ENCODE assay signal across 8 cellular contexts in the genomic region with DNA sequence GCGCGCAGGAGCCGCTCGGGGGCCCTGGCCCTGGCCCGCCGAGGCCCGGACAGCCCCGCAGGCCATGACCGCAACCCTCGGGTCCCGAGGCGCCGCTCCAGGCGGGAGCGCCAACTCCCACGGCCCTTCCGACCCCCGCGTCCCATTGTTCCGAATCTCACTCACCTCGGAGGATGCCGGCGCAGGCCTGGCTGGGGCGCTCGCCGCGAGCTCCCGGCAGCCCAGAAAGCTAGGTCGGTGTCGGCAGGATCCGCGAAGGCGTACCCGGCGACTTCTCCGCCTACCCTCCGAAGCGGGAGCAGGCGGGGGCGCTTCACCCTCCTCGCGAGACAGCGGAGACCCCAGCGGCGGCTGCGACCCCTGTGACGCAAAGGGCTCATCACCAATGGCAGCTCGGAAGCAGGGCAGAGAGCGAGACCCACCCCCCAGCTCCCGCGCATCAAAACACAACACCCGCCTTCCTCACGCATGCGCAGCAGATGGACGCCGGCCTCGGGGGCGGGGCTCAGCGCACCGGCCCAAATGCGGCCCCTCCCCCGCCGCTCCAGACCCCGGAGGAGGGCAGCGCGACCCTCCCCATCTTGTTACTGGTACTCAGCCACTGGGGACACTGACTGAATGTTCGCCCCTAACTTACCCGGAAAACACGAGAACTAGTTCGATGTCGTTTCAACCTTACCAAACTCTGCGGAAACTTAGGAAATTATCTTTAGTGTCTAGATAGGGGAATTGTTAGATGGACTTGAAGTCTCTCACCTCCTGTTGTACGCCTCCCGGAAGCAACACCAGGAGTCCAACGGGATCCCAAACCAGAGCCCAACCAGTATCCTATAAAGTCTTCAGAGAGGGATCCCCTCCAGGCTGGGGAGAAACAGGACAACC. TPM values are rescaled to one million over a fixed set of nuclear protein-coding genes. Genes with fewer than 3 reads are reported as not detected.
DNase-seq lines count a peak whose midpoint lies in the region; ATAC-seq and TF ChIP-seq lines count a peak whose summit lies in the region.

No MANE protein-coding gene starts in this region.

- no peaks in the 10 kb centered on the region for H3K27me3 Mint-ChIP-seq in activated CD4-positive, alpha-beta T cell treated with anti-CD3 and anti-CD28 coated beads, Interleukin-2, amount 10 ng/mL, durations not matched to agents 24 days and 14 days

- peaks cover 36% of the 10 kb centered on the region for H3K4me1 ChIP-seq in BLaER1

- H3K4me2 ChIP-seq in BLaER1 = peak overlapping the region; percentile 81

- H3K36me3 Mint-ChIP-seq in activated CD4-positive, alpha-beta T cell treated with anti-CD3 and anti-CD28 coated beads, Interleukin-2, amount 10 ng/mL, durations not matched to agents 24 days and 14 days (ENCODE audit: low read depth) = peaks cover 20% of the 10 kb centered on the region

- peak overlapping the region; percentile 90 for H3K27ac ChIP-seq in BLaER1
- peak overlapping the region; percentile 80 to 94 for H3K27ac ChIP-seq in coronary artery

- intact Hi-C loops in activated CD4-positive, alpha-beta T cell treated with anti-CD3 and anti-CD28 coated beads, Interleukin-2, amount 10 ng/mL, durations not matched to agents 24 days and 14 days (cut with micrococcal nuclease) = loop anchor here (1.0 kb wide), 3 partner anchors 25 to 450 kb away; partner anchors contain the start of genes APTX and RIGI

- H3K27me3 ChIP-seq in BLaER1 = no peaks in the 10 kb centered on the region

- H3K4me1 Mint-ChIP-seq in activated CD4-positive, alpha-beta T cell treated with anti-CD3 and anti-CD28 coated beads, Interleukin-2, amount 10 ng/mL, durations not matched to agents 24 days and 14 days = peaks cover 40% of the 10 kb centered on the region

- H3K9me3 Mint-ChIP-seq in activated CD4-positive, alpha-beta T cell treated with anti-CD3 and anti-CD28 coated beads, Interleukin-2, amount 10 ng/mL, durations not matched to agents 24 days and 14 days = no peaks in the 10 kb centered on the region

- peak; percentile 77 for ATAC-seq in GM19324 (IDR thresholded peaks at IDR 0.05; ENCODE audit: low FRiP score, unreplicated experiment)
- ATAC-seq in HG03460 (IDR thresholded peaks at IDR 0.05; ENCODE audit: unreplicated experiment) = peak; percentile 63

- H3K4me3 Mint-ChIP-seq in activated CD4-positive, alpha-beta T cell treated with anti-CD3 and anti-CD28 coated beads, Interleukin-2, amount 10 ng/mL, durations not matched to agents 24 days and 14 days = peak overlapping the region; percentile 99

- H3K4me3 ChIP-seq in BLaER1 (peak overlapping the region; percentile 95), coronary artery (peak overlapping the region; percentile 85)

- peak overlapping the region; percentile 94 for H3K9ac ChIP-seq in BLaER1

- H3K36me3 ChIP-seq in BLaER1 = peaks cover 28% of the 10 kb centered on the region

- DNase-seq in NCI-H524 treated with DMSO at 0.1 percent for 48 hours (lab: John Stamatoyannopoulos, UW) (peak; percentile 71), coronary artery (ENCODE audit: low spot score) (peak; percentile 96), left kidney (ENCODE audit: low read depth, low spot score) (peak; percentile 99)
- peak; percentile 98 for DNase-seq in activated CD4-positive, alpha-beta T cell treated with anti-CD3 and anti-CD28 coated beads, Interleukin-2, amount 10 ng/mL, durations not matched to agents 24 days and 14 days
- peak; percentile 91 to 93 for DNase-seq in stimulated activated CD4-positive, alpha-beta T cell treated with anti-CD3 and anti-CD28 coated beads, Interleukin-2, amount 100 ng/mL, for 24 hours

- peak overlapping the region; percentile 100 for H3K27ac Mint-ChIP-seq in activated CD4-positive, alpha-beta T cell treated with anti-CD3 and anti-CD28 coated beads, Interleukin-2, amount 10 ng/mL, durations not matched to agents 24 days and 14 days

- no peak for TF ChIP-seq CTCF in coronary artery (IDR thresholded peaks at IDR 0.05)

- no peaks in the 10 kb centered on the region for H3K9me3 ChIP-seq in BLaER1

- peaks cover 62% of the 10 kb centered on the region for H4K20me1 ChIP-seq in BLaER1

RNA-seq across cellular contexts. Expression of gene SMIM27, which starts 1.3 kb away (rescaled TPM):
- 14.0 and 15.6 TPM in 2 replicates for total RNA-seq in activated CD4-positive, alpha-beta T cell treated with anti-CD3 and anti-CD28 coated beads, Interleukin-2, amount 10 ng/mL, durations not matched to agents 24 days and 14 days

RNA-seq across cellular contexts. Expression of gene TOPORS, which starts 1.5 kb away (rescaled TPM):
- 14.5 and 15.1 TPM in 2 replicates for total RNA-seq in activated CD4-positive, alpha-beta T cell treated with anti-CD3 and anti-CD28 coated beads, Interleukin-2, amount 10 ng/mL, durations not matched to agents 24 days and 14 days

RNA-seq across cellular contexts. Expression of gene NDUFB6, which starts 22.1 kb away (rescaled TPM):
- total RNA-seq in activated CD4-positive, alpha-beta T cell treated with anti-CD3 and anti-CD28 coated beads, Interleukin-2, amount 10 ng/mL, durations not matched to agents 24 days and 14 days = 46.9 and 47.1 TPM in 2 replicates

RNA-seq across cellular contexts. Expression of gene RIGI, which starts 24.9 kb away (rescaled TPM):
- total RNA-seq in activated CD4-positive, alpha-beta T cell treated with anti-CD3 and anti-CD28 coated beads, Interleukin-2, amount 10 ng/mL, durations not matched to agents 24 days and 14 days = 5.5 and 6.1 TPM in 2 replicates

Comparison
In these comparisons a context has a peak if more than half of its experiments do, and no peak if none do; other contexts are left out.
1. Peak in every context shown above with its lines: DNase-seq, ATAC-seq, H3K4me3 ChIP-seq and H3K27ac ChIP-seq.